In genomic region chr1:208235983-208236761, GRCh38 we compare ENCODE assay signal across 1 cellular context.
TF ChIP-seq lines count a peak whose summit lies in the region.

No MANE protein-coding gene starts in this region.

TF ChIP-seq in K562, 482 proteins besides CTCF, POLR2A, EP300 and RAD21 (continued from another document and continues in another):
- TF ChIP-seq MGA (IDR thresholded peaks at IDR 0.05) (peak; percentile 82), ATF6 (CRISPR knock-in tag; IDR thresholded peaks at IDR 0.05) (no peak), ETV1 (tag; conservative IDR thresholded peaks at IDR 0.05; ENCODE audit: low read depth) (peak; percentile 38), GTF2E2 (tag; IDR thresholded peaks at IDR 0.05) (no peak), HDGF (IDR thresholded peaks at IDR 0.05) (0 out of 2 replicates have a peak, but pooled peaks have one; percentile 40), KLF6 (CRISPR knock-in tag; IDR thresholded peaks at IDR 0.05; ENCODE audit: borderline replicate concordance) (peak; percentile 34; the same call in 1 of the 2 replicates), GABPA (tag; conservative IDR thresholded peaks at IDR 0.05; ENCODE audit: low read depth) (no peak), NFIC (IDR thresholded peaks at IDR 0.05) (no peak), ZNF224 (CRISPR knock-in tag; IDR thresholded peaks at IDR 0.05) (no peak), ZNF584 (CRISPR knock-in tag; IDR thresholded peaks at IDR 0.05; ENCODE audit: low read depth) (peak; percentile 73; the same call in 1 of the 2 replicates), TGIF2 (CRISPR knock-in tag; IDR thresholded peaks at IDR 0.05) (no peak), KAT7 (CRISPR knock-in tag; IDR thresholded peaks at IDR 0.05; ENCODE audit: borderline replicate concordance) (peak; percentile 77; the same call in 1 of the 2 replicates), SETDB1 (IDR thresholded peaks at IDR 0.05; ENCODE audit: low read length) (no peak), CUX1 (CRISPR knock-in tag; IDR thresholded peaks at IDR 0.05) (peak; percentile 80; the same call in 1 of the 2 replicates), ZFX (CRISPR knock-in tag; IDR thresholded peaks at IDR 0.05) (peak; percentile 77), ELF1 (tag; IDR thresholded peaks at IDR 0.05) (peak; percentile 67), MXD1 (CRISPR knock-in tag; IDR thresholded peaks at IDR 0.05; ENCODE audit: borderline replicate concordance, poor library complexity, severe bottlenecking) (no peak), GTF2F1 (IDR thresholded peaks at IDR 0.05; ENCODE audit: low read depth, low read length) (no peak), LCOR (CRISPR knock-in tag; IDR thresholded peaks at IDR 0.05) (0 out of 2 replicates have a peak, but pooled peaks have one; percentile 25), HNRNPK (IDR thresholded peaks at IDR 0.05; ENCODE audit: low read depth, low read length, poor library complexity, severe bottlenecking) (no peak), ZNF146 (CRISPR knock-in tag; IDR thresholded peaks at IDR 0.05; ENCODE audit: unreplicated experiment) (no peak)
